In genomic region chr3:1082024-1082633, GRCh38 we compare ENCODE assay signal across 8 cellular contexts. TPM values are rescaled to one million over a fixed set of nuclear protein-coding genes. Genes with fewer than 3 reads are reported as not detected.
DNase-seq lines count a peak whose midpoint lies in the region; ATAC-seq and TF ChIP-seq lines count a peak whose summit lies in the region.

No MANE protein-coding gene starts in this region.

- no peak overlapping the region for H4K5ac ChIP-seq in mesendoderm (ENCODE audit: low read length)

- H3K27ac Mint-ChIP-seq in activated T-helper 1 cell treated with anti-CD3 and anti-CD28 coated beads, Interleukin-12 subunit alpha, Interleukin-12 subunit beta, Interleukin-2, Interleukin-4 antibody, amounts not matched to agents 30 ng/mL and 10 ng/mL and 1 ng/mL, durations not matched to agents 14 hours and 24 hours and 36 hours: no peak overlapping the region

- intact Hi-C loops in mammary epithelial cell (cut with micrococcal nuclease): loop anchor here (1.0 to 5.0 kb wide), 3 partner anchors 169 to 450 kb away; no protein-coding TSS in a partner anchor
- intact Hi-C loops in activated T-helper 1 cell treated with anti-CD3 and anti-CD28 coated beads, Interleukin-12 subunit alpha, Interleukin-12 subunit beta, Interleukin-2, Interleukin-4 antibody, amounts not matched to agents 30 ng/mL and 10 ng/mL and 1 ng/mL, durations not matched to agents 14 hours and 24 hours and 36 hours (cut with micrococcal nuclease): no loop called here

- no peaks in the 10 kb centered on the region for H3K79me1 ChIP-seq in mesendoderm (ENCODE audit: low read length)

- WGBS in mammary epithelial cell (ENCODE audit: low coverage, missing lambda C conversion rate): 16% methylated on average over 2 of the region's 2 CpGs
- WGBS in mesendoderm (ENCODE audit: extremely low coverage, insufficient coverage, low lambda C conversion rate): no CpG with 5 or more reads among the region's 2 CpGs

- peak; percentile 46 for ATAC-seq in GM19043 (IDR thresholded peaks at IDR 0.05; ENCODE audit: low read depth, unreplicated experiment)
- no peak for ATAC-seq in HG03039 (IDR thresholded peaks at IDR 0.05; ENCODE audit: unreplicated experiment)

- BruUV-seq in mammary epithelial cell (replicated peaks; lab: Mats Ljungman, UMichigan): no TSS peak

- no peak overlapping the region for H3K4me3 Mint-ChIP-seq in activated T-helper 1 cell treated with anti-CD3 and anti-CD28 coated beads, Interleukin-12 subunit alpha, Interleukin-12 subunit beta, Interleukin-2, Interleukin-4 antibody, amounts not matched to agents 30 ng/mL and 10 ng/mL and 1 ng/mL, durations not matched to agents 14 hours and 24 hours and 36 hours

- H3K9me3 ChIP-seq in MM.1S (replicated peaks; ENCODE audit: insufficient read depth, low read length) (no peaks in the 10 kb centered on the region), mammary epithelial cell (replicated peaks; ENCODE audit: insufficient read depth, low read length) (no peaks in the 10 kb centered on the region)

- DNase-seq in Caki2 (ENCODE audit: low read depth): peak; percentile 59
- DNase-seq in MM.1S: peak; percentile 49
- DNase-seq in mammary epithelial cell: peak; percentile 27
- peak; percentile 82 for DNase-seq in mesendoderm
- no peak for DNase-seq in activated T-helper 1 cell treated with anti-CD3 and anti-CD28 coated beads, Interleukin-12 subunit alpha, Interleukin-12 subunit beta, Interleukin-2, Interleukin-4 antibody, amounts not matched to agents 30 ng/mL and 10 ng/mL and 1 ng/mL, durations not matched to agents 14 hours and 24 hours and 36 hours (ENCODE audit: low spot score)
- DNase-seq in NCI-H1694 treated with DMSO at 0.1 percent for 48 hours (lab: John Stamatoyannopoulos, UW): no peak

- H3K27me3 Mint-ChIP-seq in activated T-helper 1 cell treated with anti-CD3 and anti-CD28 coated beads, Interleukin-12 subunit alpha, Interleukin-12 subunit beta, Interleukin-2, Interleukin-4 antibody, amounts not matched to agents 30 ng/mL and 10 ng/mL and 1 ng/mL, durations not matched to agents 14 hours and 24 hours and 36 hours (ENCODE audit: insufficient read depth): no peaks in the 10 kb centered on the region

- no peaks in the 10 kb centered on the region for H3K9me3 Mint-ChIP-seq in activated T-helper 1 cell treated with anti-CD3 and anti-CD28 coated beads, Interleukin-12 subunit alpha, Interleukin-12 subunit beta, Interleukin-2, Interleukin-4 antibody, amounts not matched to agents 30 ng/mL and 10 ng/mL and 1 ng/mL, durations not matched to agents 14 hours and 24 hours and 36 hours

- H3K23ac ChIP-seq in mesendoderm (ENCODE audit: low read length): no peak overlapping the region

- no peaks in the 10 kb centered on the region for H3K79me2 ChIP-seq in MM.1S (ENCODE audit: low read length)
- H3K79me2 ChIP-seq in mammary epithelial cell (ENCODE audit: insufficient read depth, low read length): no peaks in the 10 kb centered on the region
- H3K79me2 ChIP-seq in mesendoderm (ENCODE audit: control insufficient read depth, insufficient read depth, low read length): no peaks in the 10 kb centered on the region

- no peak overlapping the region for H3K56ac ChIP-seq in mesendoderm (ENCODE audit: low read length)

- H3K9me2 ChIP-seq in MM.1S (replicated peaks; ENCODE audit: insufficient read depth, low read length): no peaks in the 10 kb centered on the region

- no peak overlapping the region for H2AK5ac ChIP-seq in mesendoderm (ENCODE audit: low read length)

- H2BK120ac ChIP-seq in mesendoderm (ENCODE audit: low read depth, low read length): no peak overlapping the region

- dilution Hi-C loops in mammary epithelial cell (cut with HindIII; ENCODE audit: low sequenced_read_pairs): no loop called here

- H4K20me1 ChIP-seq in MM.1S (ENCODE audit: insufficient read depth, low read length) (no peaks in the 10 kb centered on the region), mammary epithelial cell (ENCODE audit: insufficient read depth, low read length) (no peaks in the 10 kb centered on the region)

- H3K27me3 ChIP-seq in MM.1S (replicated peaks; ENCODE audit: insufficient read depth, low read length) (no peaks in the 10 kb centered on the region), mammary epithelial cell (ENCODE audit: insufficient read depth, low read length) (no peaks in the 10 kb centered on the region), mesendoderm (ENCODE audit: insufficient read depth, low read length, poor library complexity) (no peaks in the 10 kb centered on the region)

- no peak overlapping the region for H3K4me2 ChIP-seq in MM.1S (ENCODE audit: low read depth, low read length)
- H3K4me2 ChIP-seq in mammary epithelial cell (ENCODE audit: insufficient read depth, low read depth, low read length): no peak overlapping the region
- H3K4me2 ChIP-seq in mesendoderm (ENCODE audit: low read length): no peak overlapping the region

- H3K18ac ChIP-seq in mesendoderm (ENCODE audit: low read length): no peak overlapping the region

- H3K36me3 ChIP-seq in MM.1S (replicated peaks; ENCODE audit: insufficient read depth, low read length) (no peaks in the 10 kb centered on the region), mammary epithelial cell (ENCODE audit: insufficient read depth, low read length) (no peaks in the 10 kb centered on the region), mesendoderm (ENCODE audit: control insufficient read depth, insufficient read depth, low read length) (no peaks in the 10 kb centered on the region)

- in situ Hi-C loops in Caki2 (cut with HindIII; ENCODE audit: low pct_unique_long_range_greater_than_20kb, low sequenced_read_pairs): no loop called here
- in situ Hi-C loops in mammary epithelial cell (cut with MboI; ENCODE audit: low sequenced_read_pairs in 2 of 2): no loop called here

- no peak overlapping the region for H4K8ac ChIP-seq in mesendoderm (ENCODE audit: low read depth, low read length)

- H3K4me1 ChIP-seq in MM.1S (ENCODE audit: low read length): no peaks in the 10 kb centered on the region
- H3K4me1 ChIP-seq in mammary epithelial cell (ENCODE audit: insufficient read depth, low read length): no peaks in the 10 kb centered on the region
- no peaks in the 10 kb centered on the region for H3K4me1 ChIP-seq in mesendoderm (ENCODE audit: control insufficient read depth, low read depth, low read length)

- no peak overlapping the region for H2BK15ac ChIP-seq in mesendoderm (replicated peaks; ENCODE audit: low read depth)

- H2AFZ ChIP-seq in MM.1S (ENCODE audit: low read length) (no peak overlapping the region), mammary epithelial cell (ENCODE audit: low read depth, low read length) (no peak overlapping the region)

- no peak overlapping the region for H3K4ac ChIP-seq in mesendoderm (ENCODE audit: low read depth, low read length)

- H3K36me3 Mint-ChIP-seq in activated T-helper 1 cell treated with anti-CD3 and anti-CD28 coated beads, Interleukin-12 subunit alpha, Interleukin-12 subunit beta, Interleukin-2, Interleukin-4 antibody, amounts not matched to agents 30 ng/mL and 10 ng/mL and 1 ng/mL, durations not matched to agents 14 hours and 24 hours and 36 hours (ENCODE audit: low read depth): no peaks in the 10 kb centered on the region

- H3K4me3 ChIP-seq in MM.1S (ENCODE audit: low read length) (no peak overlapping the region), mammary epithelial cell (replicated peaks in 1 of 3; ENCODE audit: insufficient read depth in 1 of 3, low read depth in 2 of 3, low read length in 3 of 3) (no peak overlapping the region), mesendoderm (ENCODE audit: low read length) (no peak overlapping the region)

- CTCF ChIA-PET in mammary epithelial cell (lab: Charles Lee; ENCODE audit: low non-redundant PET): interaction anchor here (0.7 kb wide), 1 partner anchor 1349 kb away, joined by 3 read pairs; no protein-coding TSS in a partner anchor

- H3F3A ChIP-seq in MM.1S (ENCODE audit: insufficient read depth, low read length): no peaks in the 10 kb centered on the region

- no peak overlapping the region for H2BK5ac ChIP-seq in mesendoderm (ENCODE audit: low read length)

- TF ChIP-seq CTCF in MM.1S (IDR thresholded peaks at IDR 0.05; ENCODE audit: low read length) (peak; percentile 62), mammary epithelial cell (conservative IDR thresholded peaks at IDR 0.05 in 1 of 2, IDR thresholded peaks at IDR 0.05 in 1 of 2; ENCODE audit: extremely low read depth in 1 of 2, insufficient read depth in 1 of 2, low read depth in 1 of 2, low read length in 2 of 2) (peak; percentile 67 to 80)

- H3K9ac ChIP-seq in MM.1S (ENCODE audit: low read length) (no peak overlapping the region), mammary epithelial cell (ENCODE audit: insufficient read depth, low read length) (no peak overlapping the region), mesendoderm (ENCODE audit: low read length) (no peak overlapping the region)

- H3K27ac ChIP-seq in MM.1S (ENCODE audit: low read length) (no peak overlapping the region), mammary epithelial cell (ENCODE audit: insufficient read depth, low read depth, low read length) (no peak overlapping the region), mesendoderm (ENCODE audit: low read depth, low read length) (no peak overlapping the region)

- no peaks in the 10 kb centered on the region for H3K4me1 Mint-ChIP-seq in activated T-helper 1 cell treated with anti-CD3 and anti-CD28 coated beads, Interleukin-12 subunit alpha, Interleukin-12 subunit beta, Interleukin-2, Interleukin-4 antibody, amounts not matched to agents 30 ng/mL and 10 ng/mL and 1 ng/mL, durations not matched to agents 14 hours and 24 hours and 36 hours (ENCODE audit: low read depth)

RNA-seq across cellular contexts. Expression of gene CNTN6, which starts 10.7 kb away (rescaled TPM):
- 0.12 and 0.34 TPM in 2 replicates for total RNA-seq in Caki2 (2014; rRNA removed; shearing (Covaris generic); ENCODE audit: low replicate concordance)
- total RNA-seq in mammary epithelial cell: under 1 TPM in 1 of 2 donors, not detected in 1; under 0.01 TPM
- not detected for polyA plus RNA-seq in mammary epithelial cell
- not detected for polyA minus RNA-seq in mammary epithelial cell
- 0.01 TPM for polyA plus RNA-seq in mesendoderm (2013, experiment 1 of 2)
- not detected for polyA plus RNA-seq in mesendoderm (2013, experiment 2 of 2)
- total RNA-seq in activated T-helper 1 cell treated with anti-CD3 and anti-CD28 coated beads, Interleukin-12 subunit alpha, Interleukin-12 subunit beta, Interleukin-2, Interleukin-4 antibody, amounts not matched to agents 30 ng/mL and 10 ng/mL and 1 ng/mL, durations not matched to agents 14 hours and 24 hours and 36 hours: not detected in 2 replicates

Comparison
In these comparisons a context has a peak if more than half of its experiments do, and no peak if none do; other contexts are left out.
1. DNase-seq: peak in Caki2 (single experiment), MM.1S (single experiment), mammary epithelial cell (single experiment) and mesendoderm (single experiment); none in activated T-helper 1 cell treated with anti-CD3 and anti-CD28 coated beads, Interleukin-12 subunit alpha, Interleukin-12 subunit beta, Interleukin-2, Interleukin-4 antibody, amounts not matched to agents 30 ng/mL and 10 ng/mL and 1 ng/mL, durations not matched to agents 14 hours and 24 hours and 36 hours (single experiment) and NCI-H1694 treated with DMSO at 0.1 percent for 48 hours (single experiment).